Comparison of ENCODE assay signal across 23 cellular contexts in genomic region chr10:98481418-98481945, GRCh38.
"Had no signal": no experiment of that assay in that cellular context is flagged by ENCODE, and none has a peak within 500 bp of the region (broad histone marks: within the 10 kb centered on the region; RNA-seq: fewer than 3 reads in every experiment).

No MANE protein-coding gene starts in this region.

- H3K9me3 Mint-ChIP-seq: activated CD4-positive, alpha-beta T cell treated with anti-CD3 and anti-CD28 coated beads, Interleukin-2, amount 10 ng/mL, durations not matched to agents 7 days and 5 days; activated CD8-positive, alpha-beta T cell treated with anti-CD3 and anti-CD28 coated beads for 36 hours; T-helper 2 cell treated with Interferon-gamma antibody and Interleukin-4, amounts not matched to agents 5 μg/mL and 100 μg/mL, for 36 hours had no signal

- H3K4me1 Mint-ChIP-seq: brain; stimulated activated naive B cell treated with anti-CD40 and anti-IgM and Interleukin-4, amounts not matched to agents 10 μg/mL and 1 μg/mL and 100 μg/mL, for 72 hours had no signal

- H3K27ac ChIP-seq: heart right ventricle, right lobe of liver, transverse colon, WERI-Rb-1 had no signal

- H3K27me3 Mint-ChIP-seq: activated CD8-positive, alpha-beta T cell treated with anti-CD3 and anti-CD28 coated beads for 36 hours had no signal

- H3K4me3 ChIP-seq: heart right ventricle, right lobe of liver, transverse colon had no signal

- DNase-seq: activated CD4-positive, alpha-beta T cell treated with anti-CD3 and anti-CD28 coated beads, Interleukin-2, amount 10 ng/mL, durations not matched to agents 7 days and 5 days; activated CD4-positive, CD25-positive, alpha-beta regulatory T cell treated with anti-CD3 and anti-CD28 coated beads, Interleukin-2, amount 50 U/mL, for 72 hours; activated CD8-positive, alpha-beta memory T cell treated with anti-CD3 and anti-CD28 coated beads, Interleukin-2, amount 10 ng/mL, durations not matched to agents 7 days and 5 days; activated CD8-positive, alpha-beta T cell treated with anti-CD3 and anti-CD28 coated beads for 36 hours; activated gamma-delta T cell; activated naive CD4-positive, alpha-beta T cell treated with anti-CD3 and anti-CD28 coated beads, Interleukin-2, amount 50 U/mL, for 16 hours; activated T-cell treated with anti-CD3 and anti-CD28 coated beads for 4 hours; aorta; foreskin fibroblast; heart right ventricle; kidney; mammary epithelial cell; midbrain; occipital lobe; right lobe of liver; small intestine; stimulated activated CD8-positive, alpha-beta memory T cell treated with anti-CD3 and anti-CD28 coated beads, Interleukin-4, amount 100 ng/mL, for 48 hours; stimulated activated naive B cell treated with anti-CD40 and anti-IgM and Interleukin-4, amounts not matched to agents 10 μg/mL and 1 μg/mL and 100 μg/mL, for 72 hours; transverse colon; WERI-Rb-1 had no signal

- ATAC-seq: activated CD8-positive, alpha-beta memory T cell treated with anti-CD3 and anti-CD28 coated beads, Interleukin-2, amount 10 ng/mL, durations not matched to agents 7 days and 5 days; activated CD8-positive, alpha-beta T cell treated with anti-CD3 and anti-CD28 coated beads for 36 hours; heart right ventricle; left lobe of liver; right lobe of liver; stimulated activated naive B cell treated with anti-CD40 and anti-IgM and Interleukin-4, amounts not matched to agents 10 μg/mL and 1 μg/mL and 100 μg/mL, for 72 hours had no signal

- H3K4me3 Mint-ChIP-seq: activated CD4-positive, alpha-beta T cell treated with anti-CD3 and anti-CD28 coated beads, Interleukin-2, amount 10 ng/mL, durations not matched to agents 7 days and 5 days; activated CD8-positive, alpha-beta memory T cell treated with anti-CD3 and anti-CD28 coated beads, Interleukin-2, amount 10 ng/mL, durations not matched to agents 7 days and 5 days; activated CD8-positive, alpha-beta T cell treated with anti-CD3 and anti-CD28 coated beads for 36 hours; brain; stimulated activated naive B cell treated with anti-CD40 and anti-IgM and Interleukin-4, amounts not matched to agents 10 μg/mL and 1 μg/mL and 100 μg/mL, for 72 hours; T-helper 2 cell treated with Interferon-gamma antibody and Interleukin-4, amounts not matched to agents 5 μg/mL and 100 μg/mL, for 36 hours had no signal

- H3K27me3 ChIP-seq: heart right ventricle, right lobe of liver, transverse colon had no signal

- H3K4me1 ChIP-seq: heart right ventricle, right lobe of liver, transverse colon had no signal

- H3K9me3 ChIP-seq: right lobe of liver, transverse colon had no signal

- H3K27ac Mint-ChIP-seq: activated CD4-positive, alpha-beta T cell treated with anti-CD3 and anti-CD28 coated beads, Interleukin-2, amount 10 ng/mL, durations not matched to agents 7 days and 5 days; activated CD8-positive, alpha-beta memory T cell treated with anti-CD3 and anti-CD28 coated beads, Interleukin-2, amount 10 ng/mL, durations not matched to agents 7 days and 5 days; activated CD8-positive, alpha-beta T cell treated with anti-CD3 and anti-CD28 coated beads for 36 hours; stimulated activated naive B cell treated with anti-CD40 and anti-IgM and Interleukin-4, amounts not matched to agents 10 μg/mL and 1 μg/mL and 100 μg/mL, for 72 hours; T-helper 2 cell treated with Interferon-gamma antibody and Interleukin-4, amounts not matched to agents 5 μg/mL and 100 μg/mL, for 36 hours had no signal

- H3K36me3 Mint-ChIP-seq: activated CD8-positive, alpha-beta memory T cell treated with anti-CD3 and anti-CD28 coated beads, Interleukin-2, amount 10 ng/mL, durations not matched to agents 7 days and 5 days; brain; stimulated activated naive B cell treated with anti-CD40 and anti-IgM and Interleukin-4, amounts not matched to agents 10 μg/mL and 1 μg/mL and 100 μg/mL, for 72 hours had no signal

- H3K36me3 ChIP-seq: heart right ventricle, right lobe of liver, transverse colon, WERI-Rb-1 had no signal
